8 cellular contexts compared by ENCODE assay signal in genomic region chr13:110915874-110916670, GRCh38. TPM values are rescaled to one million over a fixed set of nuclear protein-coding genes. Genes with fewer than 3 reads are reported as not detected.
DNase-seq lines count a peak whose midpoint lies in the region; ATAC-seq and TF ChIP-seq lines count a peak whose summit lies in the region.

No MANE protein-coding gene starts in this region.

- no peaks in the 10 kb centered on the region for H3K4me1 ChIP-seq in colonic mucosa

- intact Hi-C loops in colonic mucosa (cut with DNase I): no loop called here

- peaks cover 38% of the 10 kb centered on the region for H3K4me1 Mint-ChIP-seq in T-helper 1 cell treated with Interleukin-12 subunit alpha and Interleukin-12 subunit beta and Interleukin-4 antibody, amounts not matched to agents 30 μg/mL and 1 μg/mL, for 36 hours (ENCODE audit: low read depth)
- H3K4me1 Mint-ChIP-seq in mesothelial cell of epicardium: peaks cover 33% of the 10 kb centered on the region

- ATAC-seq in GM21737 (IDR thresholded peaks at IDR 0.05; ENCODE audit: unreplicated experiment): no peak

- H3K27ac Mint-ChIP-seq in T-helper 1 cell treated with Interleukin-12 subunit alpha and Interleukin-12 subunit beta and Interleukin-4 antibody, amounts not matched to agents 30 μg/mL and 1 μg/mL, for 36 hours: peak overlapping the region; percentile 70
- H3K27ac Mint-ChIP-seq in mesothelial cell of epicardium: peak overlapping the region; percentile 93

- H3K9ac ChIP-seq in colonic mucosa (ENCODE audit: low read depth in 2 of 2, low read length in 2 of 2): peak overlapping the region; percentile 86 to 95

- H3K27me3 ChIP-seq in colonic mucosa: no peaks in the 10 kb centered on the region

- no peak for TF ChIP-seq CTCF in colonic mucosa (IDR thresholded peaks at IDR 0.05)
- no peak for TF ChIP-seq CTCF in mesothelial cell of epicardium (IDR thresholded peaks at IDR 0.05; ENCODE audit: unreplicated experiment)
- TF ChIP-seq CTCF in GM20000 (IDR thresholded peaks at IDR 0.05; ENCODE audit: extremely low read depth, missing control alignments): no peak

- no peaks in the 10 kb centered on the region for H3K9me3 ChIP-seq in colonic mucosa

- no peaks in the 10 kb centered on the region for H3K36me3 ChIP-seq in colonic mucosa

- H3K27ac ChIP-seq in colonic mucosa: peak overlapping the region; percentile 100

- no peaks in the 10 kb centered on the region for H3K9me3 Mint-ChIP-seq in T-helper 1 cell treated with Interleukin-12 subunit alpha and Interleukin-12 subunit beta and Interleukin-4 antibody, amounts not matched to agents 30 μg/mL and 1 μg/mL, for 36 hours
- H3K9me3 Mint-ChIP-seq in mesothelial cell of epicardium: no peaks in the 10 kb centered on the region

- peaks cover 10% of the 10 kb centered on the region for H3K36me3 Mint-ChIP-seq in T-helper 1 cell treated with Interleukin-12 subunit alpha and Interleukin-12 subunit beta and Interleukin-4 antibody, amounts not matched to agents 30 μg/mL and 1 μg/mL, for 36 hours (ENCODE audit: low read depth)
- H3K36me3 Mint-ChIP-seq in mesothelial cell of epicardium: no peaks in the 10 kb centered on the region

- no peaks in the 10 kb centered on the region for H3K27me3 Mint-ChIP-seq in T-helper 1 cell treated with Interleukin-12 subunit alpha and Interleukin-12 subunit beta and Interleukin-4 antibody, amounts not matched to agents 30 μg/mL and 1 μg/mL, for 36 hours (ENCODE audit: low read depth)
- H3K27me3 Mint-ChIP-seq in mesothelial cell of epicardium (ENCODE audit: low read depth): no peaks in the 10 kb centered on the region

- peak overlapping the region; percentile 82 for H3K4me3 Mint-ChIP-seq in T-helper 1 cell treated with Interleukin-12 subunit alpha and Interleukin-12 subunit beta and Interleukin-4 antibody, amounts not matched to agents 30 μg/mL and 1 μg/mL, for 36 hours
- peak overlapping the region; percentile 75 for H3K4me3 Mint-ChIP-seq in mesothelial cell of epicardium

- peak overlapping the region; percentile 93 for H3K4me3 ChIP-seq in colonic mucosa

- DNase-seq in T-helper 1 cell: no peak
- DNase-seq in NOMO-1 treated with dmso at 0.1 percent for 144 hours (lab: John Stamatoyannopoulos, UW; ENCODE audit: unreplicated experiment): peak; percentile 49
- no peak for DNase-seq in colonic mucosa
- DNase-seq in mesothelial cell of epicardium (ENCODE audit: low spot score in 2 of 2, unreplicated experiment in 2 of 2): no peak
- no peak for DNase-seq in GM20000 (ENCODE audit: low spot score)
- DNase-seq in stimulated activated CD4-positive, alpha-beta T cell treated with anti-CD3 and anti-CD28 coated beads, Interleukin-15, amount 100 ng/mL, for 24 hours: no peak

RNA-seq across cellular contexts. Expression of gene ANKRD10, which starts 1.2 kb away (rescaled TPM):
- total RNA-seq in colonic mucosa (100 to 1,000 TPM in 1 of 2 donors, 10 to 100 TPM in 1; 94.9 to 123 TPM), mesothelial cell of epicardium (235 to 258 TPM (median 256 TPM) in 3 replicates)
